In the genomic region with DNA sequence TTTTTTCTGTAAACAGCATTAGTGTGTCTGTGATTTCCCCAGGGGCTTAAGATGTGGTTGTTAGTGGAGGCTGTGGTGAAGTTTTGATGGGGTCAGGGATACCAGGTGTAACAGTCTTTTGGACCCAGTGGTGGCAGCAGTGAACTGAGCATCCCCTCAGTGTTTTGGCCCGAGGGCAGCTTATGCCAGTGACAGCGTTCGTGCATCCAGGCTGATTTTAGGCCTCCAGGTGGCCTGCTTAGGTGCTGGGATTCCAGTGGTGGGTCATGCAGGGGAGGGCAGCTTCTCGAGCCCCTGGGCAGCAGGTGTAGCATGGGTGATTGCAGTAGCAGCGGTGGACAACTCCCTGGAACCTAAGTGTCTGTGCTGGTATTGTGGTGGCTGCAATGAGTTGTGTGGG, we compare ENCODE assay signal across 15 cellular contexts. TPM values are rescaled to one million over a fixed set of nuclear protein-coding genes. Genes with fewer than 3 reads are reported as not detected.
DNase-seq lines count a peak whose midpoint lies in the region; ATAC-seq and TF ChIP-seq lines count a peak whose summit lies in the region.
"Had no signal": no experiment of that assay in that cellular context is flagged by ENCODE, and none has a peak within 500 bp of the region (broad histone marks: within the 10 kb centered on the region; RNA-seq: fewer than 3 reads in every experiment).

No MANE protein-coding gene starts in this region.

- H4K20me1 ChIP-seq in DND-41 (ENCODE audit: insufficient read depth, low read length): peaks cover 82% of the 10 kb centered on the region

- no peak overlapping the region for H2BK5ac ChIP-seq in mesendoderm (ENCODE audit: low read length)

- peaks cover 23% of the 10 kb centered on the region for H3K36me3 Mint-ChIP-seq in CD4-positive, CD25-positive, alpha-beta regulatory T cell
- H3K36me3 Mint-ChIP-seq in activated naive CD4-positive, alpha-beta T cell treated with anti-CD3 and anti-CD28 coated beads, Interleukin-2, amount 50 U/mL, for 72 hours: peaks cover 6 to 27% of the 10 kb centered on the region in 2 donors

- no CpG with 5 or more reads among the region's 5 CpGs for WGBS in mesendoderm (ENCODE audit: extremely low coverage, insufficient coverage, low lambda C conversion rate)

- no peak overlapping the region for H4K8ac ChIP-seq in mesendoderm (ENCODE audit: low read depth, low read length)

- no peak for ATAC-seq in CD4-positive, CD25-positive, alpha-beta regulatory T cell (ENCODE audit: low read depth in 2 of 2)
- ATAC-seq in DND-41 (ENCODE audit: insufficient read depth, low read depth) (peak; percentile 59), GM18511 (IDR thresholded peaks at IDR 0.05; ENCODE audit: unreplicated experiment) (no peak)
- peak; percentile 11 to 19 for ATAC-seq in activated naive CD4-positive, alpha-beta T cell treated with anti-CD3 and anti-CD28 coated beads, Interleukin-2, amount 50 U/mL, for 72 hours
- ATAC-seq: left lobe of liver had no signal

- no peak overlapping the region for H3K9ac ChIP-seq in DND-41 (ENCODE audit: low read depth, low read length)
- no peak overlapping the region for H3K9ac ChIP-seq in mesendoderm (ENCODE audit: low read length)

- H3K9me3 ChIP-seq in CD4-positive, CD25-positive, alpha-beta regulatory T cell (ENCODE audit: control insufficient read depth in 2 of 2, low read length in 2 of 2): peaks cover 13 to 27% of the 10 kb centered on the region in 2 experiments
- no peaks in the 10 kb centered on the region for H3K9me3 ChIP-seq in DND-41 (ENCODE audit: insufficient read depth, low read length, severe bottlenecking)
- H3K9me3 ChIP-seq: Peyer's patch had no signal

- no peak overlapping the region for H3K4me3 ChIP-seq in CD4-positive, CD25-positive, alpha-beta regulatory T cell (ENCODE audit: low read depth, low read length)
- H3K4me3 ChIP-seq in DND-41 (ENCODE audit: low read depth in 1 of 2, low read length in 2 of 2) (no peak overlapping the region), mesendoderm (ENCODE audit: low read length) (no peak overlapping the region)
- H3K4me3 ChIP-seq: breast epithelium, dorsolateral prefrontal cortex, Peyer's patch, spleen had no signal

- H2AFZ ChIP-seq in DND-41 (ENCODE audit: low read depth, low read length): no peak overlapping the region

- no peak for TF ChIP-seq CTCF in DND-41 (IDR thresholded peaks at IDR 0.05; ENCODE audit: borderline replicate concordance, extremely low read depth, low read length, poor library complexity, severe bottlenecking)

- H3K9me3 Mint-ChIP-seq in CD4-positive, CD25-positive, alpha-beta regulatory T cell: peaks cover 0 to 28% (median 10%) of the 10 kb centered on the region in 7 donors
- H3K9me3 Mint-ChIP-seq in activated naive CD4-positive, alpha-beta T cell treated with anti-CD3 and anti-CD28 coated beads, Interleukin-2, amount 50 U/mL, for 72 hours: peaks cover 8 to 13% of the 10 kb centered on the region in 2 donors

- DNase-seq in CD4-positive, CD25-positive, alpha-beta regulatory T cell: no peak
- peak; percentile 30 for DNase-seq in DND-41
- no peak for DNase-seq in activated naive CD4-positive, alpha-beta T cell treated with anti-CD3 and anti-CD28 coated beads, Interleukin-2, amount 50 U/mL, for 72 hours (ENCODE audit: low spot score in 2 of 2)
- DNase-seq in mesendoderm: peak; percentile 76
- DNase-seq in KG1 (lab: John Stamatoyannopoulos, UW): no peak
- no peak for DNase-seq in NCI-H1417 (lab: John Stamatoyannopoulos, UW)
- DNase-seq: dorsolateral prefrontal cortex, NCI-H187, NCI-H510A had no signal

- H3K4me3 Mint-ChIP-seq in CD4-positive, CD25-positive, alpha-beta regulatory T cell: peak overlapping the region; percentile 26 to 80 (median 56)

- H3K79me2 ChIP-seq in DND-41 (ENCODE audit: insufficient read depth, low read length) (peaks cover 100% of the 10 kb centered on the region), mesendoderm (ENCODE audit: control insufficient read depth, insufficient read depth, low read length) (peaks cover 68% of the 10 kb centered on the region)

- no peak overlapping the region for H3K23ac ChIP-seq in mesendoderm (ENCODE audit: low read length)

- H3K4me1 Mint-ChIP-seq in CD4-positive, CD25-positive, alpha-beta regulatory T cell: peaks cover 66 to 86% (median 75%) of the 10 kb centered on the region in 4 donors

- peaks cover 11% of the 10 kb centered on the region for H3K79me1 ChIP-seq in mesendoderm (ENCODE audit: low read length)

- H3K4me1 ChIP-seq in CD4-positive, CD25-positive, alpha-beta regulatory T cell (ENCODE audit: control insufficient read depth, insufficient read depth, low read length, poor library complexity, severe bottlenecking): peaks cover 34% of the 10 kb centered on the region
- H3K4me1 ChIP-seq in DND-41 (ENCODE audit: insufficient read depth, low read length) (peaks cover 77% of the 10 kb centered on the region), mesendoderm (ENCODE audit: control insufficient read depth, low read depth, low read length) (peaks cover 9% of the 10 kb centered on the region)
- H3K4me1 ChIP-seq: breast epithelium, Peyer's patch had no signal

- peak overlapping the region; percentile 17; the same call in 1 of the 2 replicates for H3K4me2 ChIP-seq in DND-41 (ENCODE audit: insufficient read depth, low read length)
- H3K4me2 ChIP-seq in mesendoderm (ENCODE audit: low read length): peak overlapping the region; percentile 21

- H3K36me3 ChIP-seq in CD4-positive, CD25-positive, alpha-beta regulatory T cell (ENCODE audit: control insufficient read depth, insufficient read depth, low read length): no peaks in the 10 kb centered on the region
- H3K36me3 ChIP-seq in DND-41 (ENCODE audit: insufficient read depth, low read length): no peaks in the 10 kb centered on the region
- H3K36me3 ChIP-seq in mesendoderm (ENCODE audit: control insufficient read depth, insufficient read depth, low read length): no peaks in the 10 kb centered on the region
- H3K36me3 ChIP-seq: breast epithelium, Peyer's patch, spleen had no signal

- H3K18ac ChIP-seq in mesendoderm (ENCODE audit: low read length): no peak overlapping the region

- no peak overlapping the region for H2BK120ac ChIP-seq in mesendoderm (ENCODE audit: low read depth, low read length)

- H4K5ac ChIP-seq in mesendoderm (ENCODE audit: low read length): no peak overlapping the region

- H3K27ac ChIP-seq in CD4-positive, CD25-positive, alpha-beta regulatory T cell (ENCODE audit: insufficient read depth, low read length, poor library complexity, severe bottlenecking): no peak overlapping the region
- H3K27ac ChIP-seq in DND-41 (ENCODE audit: low read length) (peak overlapping the region; percentile 28; the same call in 1 of the 2 replicates), mesendoderm (ENCODE audit: low read depth, low read length) (peak overlapping the region; percentile 10)
- H3K27ac ChIP-seq: breast epithelium, C4-2B, dorsolateral prefrontal cortex, Peyer's patch, spleen had no signal

- H3K56ac ChIP-seq in mesendoderm (ENCODE audit: low read length): peak overlapping the region; percentile 61

- H2BK15ac ChIP-seq in mesendoderm (replicated peaks; ENCODE audit: low read depth): no peak overlapping the region

- H3K27me3 ChIP-seq in CD4-positive, CD25-positive, alpha-beta regulatory T cell (ENCODE audit: control insufficient read depth, insufficient read depth, low read length): no peaks in the 10 kb centered on the region
- no peaks in the 10 kb centered on the region for H3K27me3 ChIP-seq in DND-41 (ENCODE audit: insufficient read depth, low read length, poor library complexity)
- no peaks in the 10 kb centered on the region for H3K27me3 ChIP-seq in mesendoderm (ENCODE audit: insufficient read depth, low read length, poor library complexity)
- H3K27me3 ChIP-seq: breast epithelium, dorsolateral prefrontal cortex, Peyer's patch, spleen had no signal

- peak overlapping the region; percentile 32 to 42 (median 33) for H3K27ac Mint-ChIP-seq in CD4-positive, CD25-positive, alpha-beta regulatory T cell
- H3K27ac Mint-ChIP-seq in activated naive CD4-positive, alpha-beta T cell treated with anti-CD3 and anti-CD28 coated beads, Interleukin-2, amount 50 U/mL, for 72 hours: peak overlapping the region; percentile 23 to 31

- no peak overlapping the region for H2AK5ac ChIP-seq in mesendoderm (ENCODE audit: low read length)

- no peak overlapping the region for H3K4ac ChIP-seq in mesendoderm (ENCODE audit: low read depth, low read length)

- H3K27me3 Mint-ChIP-seq in CD4-positive, CD25-positive, alpha-beta regulatory T cell: no peaks in the 10 kb centered on the region

RNA-seq across cellular contexts. Expression of gene STT3B, which starts 29.2 kb away (rescaled TPM):
- total RNA-seq in CD4-positive, CD25-positive, alpha-beta regulatory T cell: 108 TPM
- polyA plus RNA-seq in CD4-positive, CD25-positive, alpha-beta regulatory T cell: 10 to 100 TPM; 85.1 to 91.3 (median 89.5) TPM
- 100 to 1,000 TPM in 1 of 2 donors, 10 to 100 TPM in 1; 93.5 to 132 TPM for total RNA-seq in activated naive CD4-positive, alpha-beta T cell treated with anti-CD3 and anti-CD28 coated beads, Interleukin-2, amount 50 U/mL, for 72 hours
- polyA plus RNA-seq in mesendoderm (2013, experiment 1 of 2): 161 TPM
- polyA plus RNA-seq in mesendoderm (2013, experiment 2 of 2): 153 TPM

Comparison
In these comparisons a context has a peak if more than half of its experiments do, and no peak if none do; other contexts are left out.
1. ATAC-seq: peak in DND-41 (single experiment) and activated naive CD4-positive, alpha-beta T cell treated with anti-CD3 and anti-CD28 coated beads, Interleukin-2, amount 50 U/mL, for 72 hours (2 of 2); none in CD4-positive, CD25-positive, alpha-beta regulatory T cell (0 of 2) and GM18511 (single experiment).
2. DNase-seq: peak in DND-41 (single experiment) and mesendoderm (single experiment); none in CD4-positive, CD25-positive, alpha-beta regulatory T cell (0 of 3), activated naive CD4-positive, alpha-beta T cell treated with anti-CD3 and anti-CD28 coated beads, Interleukin-2, amount 50 U/mL, for 72 hours (0 of 2), KG1 (single experiment) and NCI-H1417 (0 of 3).